ENCODE assay signal across 28 cellular contexts in the genomic region with DNA sequence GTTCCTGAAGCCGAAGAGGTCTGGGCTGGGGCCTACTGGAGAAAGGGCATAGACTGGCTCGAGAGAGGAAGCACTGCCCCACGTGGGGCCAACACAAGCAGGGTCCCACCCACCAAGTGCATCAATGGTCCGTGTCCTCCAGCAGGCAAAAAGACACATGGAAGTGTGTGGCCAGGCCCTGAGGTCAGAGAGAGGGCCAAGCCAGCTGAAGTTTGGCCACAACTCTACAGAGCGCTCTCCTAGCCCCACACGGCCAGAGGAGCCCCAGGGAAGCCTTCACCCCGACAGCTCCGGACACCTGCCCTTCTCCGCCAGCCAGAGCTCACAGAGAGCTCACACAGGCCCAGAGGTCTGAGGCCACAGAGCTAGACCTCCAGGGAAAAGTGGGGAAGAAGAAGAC.
"Had no signal": no experiment of that assay in that cellular context is flagged by ENCODE, and none has a peak within 500 bp of the region (broad histone marks: within the 10 kb centered on the region; RNA-seq: fewer than 3 reads in every experiment).

No MANE protein-coding gene starts in this region.

- H3K36me3 ChIP-seq: brain microvascular endothelial cell, WERI-Rb-1 had no signal

- H3K27ac ChIP-seq: brain microvascular endothelial cell, epithelial cell of prostate, esophagus squamous epithelium, gastroesophageal sphincter, WERI-Rb-1 had no signal

- H3K27me3 ChIP-seq: esophagus squamous epithelium, gastroesophageal sphincter had no signal

- H3K9me3 ChIP-seq: esophagus squamous epithelium, gastroesophageal sphincter had no signal

- H3K4me1 ChIP-seq: esophagus squamous epithelium, gastroesophageal sphincter had no signal

- DNase-seq: activated B cell treated with CpG ODN at 0.5 μM for 24 hours; activated CD4-positive, alpha-beta T cell treated with anti-CD3 and anti-CD28 coated beads for 1 hour; activated CD4-positive, alpha-beta T cell treated with anti-CD3 and anti-CD28 coated beads for 4 hours; activated CD4-positive, alpha-beta T cell treated with anti-CD3 and anti-CD28 coated beads, Interleukin-2, amount 10 ng/mL, durations not matched to agents 7 days and 5 days; activated CD4-positive, alpha-beta T cell treated with anti-CD3 and anti-CD28 coated beads, Interleukin-2, amount 50 U/mL, for 4 hours; activated CD8-positive, alpha-beta memory T cell treated with anti-CD3 and anti-CD28 coated beads for 24 hours; activated CD8-positive, alpha-beta T cell treated with anti-CD3 and anti-CD28 coated beads for 36 hours; activated effector memory CD4-positive, alpha-beta T cell treated with Interleukin-2 at 50 U/mL for 16 hours; activated gamma-delta T cell treated with Interleukin-2 at 50 U/mL for 16 hours; activated naive CD4-positive, alpha-beta T cell treated with anti-CD3 and anti-CD28 coated beads, Interleukin-2, amount 50 U/mL, for 16 hours; activated naive CD4-positive, alpha-beta T cell treated with Interleukin-2 at 50 U/mL for 16 hours; activated T-cell treated with anti-CD3 and anti-CD28 coated beads, Interleukin-2, amount 50 U/mL, for 4 hours; amniotic stem cell; anterior cingulate cortex; brain microvascular endothelial cell; cortex of kidney; dermis blood vessel endothelial cell; effector CD4-positive, alpha-beta T cell; effector memory CD8-positive, alpha-beta T cell; esophagus squamous epithelium; foreskin melanocyte; T-helper 1 cell; T-helper 17 cell; T1000; WERI-Rb-1 had no signal

- H3K4me3 ChIP-seq: esophagus squamous epithelium, gastroesophageal sphincter had no signal

- ATAC-seq: activated CD8-positive, alpha-beta T cell treated with anti-CD3 and anti-CD28 coated beads for 36 hours; activated T-cell treated with anti-CD3 and anti-CD28 coated beads, Interleukin-2, amount 50 U/mL, for 4 hours; activated T-helper 17 cell treated with anti-CD3 and anti-CD28 coated beads, Interleukin-2, amount 50 U/mL, for 72 hours; effector memory CD8-positive, alpha-beta T cell; gastroesophageal sphincter; T-helper 17 cell had no signal
